ENCODE assay signal across 4 cellular contexts in the genomic region with DNA sequence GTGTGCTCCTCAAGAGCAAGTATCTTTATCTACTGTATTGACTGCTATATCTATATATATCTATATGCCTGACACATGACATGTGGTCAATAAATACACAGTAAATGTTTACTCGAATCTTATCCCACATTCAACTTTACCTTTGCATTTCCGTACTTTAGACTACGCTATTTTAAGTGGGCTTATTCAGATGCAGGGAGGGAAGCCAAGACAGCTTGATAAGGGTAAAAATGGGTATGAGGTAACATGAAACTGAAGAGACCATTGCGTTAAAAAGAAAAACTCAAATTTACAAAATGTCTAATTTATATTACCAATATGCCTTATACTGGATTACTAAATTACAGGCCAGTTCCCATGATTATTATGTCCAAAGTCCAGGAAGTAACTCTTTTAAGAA.
"Had no signal": no experiment of that assay in that cellular context is flagged by ENCODE, and none has a peak within 500 bp of the region (broad histone marks: within the 10 kb centered on the region; RNA-seq: fewer than 3 reads in every experiment).

No MANE protein-coding gene starts in this region.

- H3K27ac Mint-ChIP-seq: IgD-negative memory B cell had no signal

- H3K4me3 Mint-ChIP-seq: IgD-negative memory B cell had no signal

- H3K27me3 Mint-ChIP-seq: IgD-negative memory B cell had no signal

- DNase-seq: IMR-90 had no signal

- ATAC-seq: HepG2, K562 had no signal
